Comparison of ENCODE assay signal across 1 cellular context in genomic region chr6:105069821-105070445, GRCh38.
TF ChIP-seq lines count a peak whose summit lies in the region.

No MANE protein-coding gene starts in this region.

TF ChIP-seq in WTC11, 78 proteins besides CTCF, POLR2A, EP300 and RAD21 (continued from another document):
- TF ChIP-seq ZNF425 (CRISPR knock-in tag; conservative IDR thresholded peaks at IDR 0.05), result no peak
- TF ChIP-seq GTF2I (CRISPR knock-in tag; conservative IDR thresholded peaks at IDR 0.05), result no peak
- no peak for TF ChIP-seq MLX (CRISPR knock-in tag; IDR thresholded peaks at IDR 0.05)
- no peak for TF ChIP-seq CDX4 (CRISPR knock-in tag; IDR thresholded peaks at IDR 0.05; ENCODE audit: borderline replicate concordance)
TF ChIP-seq in WTC11: peak in this region for 0.
